In genomic region chr1:114482585-114482984, GRCh38 we compare ENCODE assay signal across 8 cellular contexts. TPM values are rescaled to one million over a fixed set of nuclear protein-coding genes. Genes with fewer than 3 reads are reported as not detected.
DNase-seq lines count a peak whose midpoint lies in the region; ATAC-seq, FAIRE-seq and TF ChIP-seq lines count a peak whose summit lies in the region.

No MANE protein-coding gene starts in this region.

- POLR2A ChIA-PET in K562 (lab: Yijun Ruan, JAX): interaction anchor here (0.7 to 1.6 kb wide), 5 partner anchors 11 to 297 kb away, joined by 3 to 5 read pairs (median 3); no protein-coding TSS in a partner anchor

- H3K4me1 ChIP-seq in DOHH2 (ENCODE audit: control insufficient read depth, low read length) (peaks cover 26% of the 10 kb centered on the region), K562 (replicated peaks in 1 of 2; ENCODE audit: control insufficient read depth in 2 of 2, insufficient read depth in 2 of 2, low read length in 2 of 2) (peaks cover 0 to 4% of the 10 kb centered on the region in 2 experiments; a peak in 1 of 5 replicates), esophagus muscularis mucosa (peaks cover 5 to 14% (median 7%) of the 10 kb centered on the region in 4 donors)

- BruUV-seq in K562 (replicated peaks; lab: Mats Ljungman, UMichigan): no TSS peak

- peaks cover 98% of the 10 kb centered on the region for H3K79me2 ChIP-seq in DOHH2 (ENCODE audit: control insufficient read depth, low read length)
- H3K79me2 ChIP-seq in K562 (ENCODE audit: control insufficient read depth, insufficient read depth, low read length): peaks cover 89% of the 10 kb centered on the region

- H3K27ac ChIP-seq in DOHH2 (ENCODE audit: low read depth, low read length) (peak overlapping the region; percentile 43), K562 (ENCODE audit: extremely low read depth, low read depth, low read length) (peak overlapping the region; percentile 18; the same call in 1 of the 3 replicates), esophagus muscularis mucosa (replicated peaks in 1 of 4) (no peak overlapping the region)

- H3K9ac ChIP-seq in K562 (ENCODE audit: insufficient read depth in 1 of 2, low read depth in 2 of 2, low read length in 2 of 2): no peak overlapping the region

- H2AFZ ChIP-seq in K562 (ENCODE audit: low read depth, low read length): no peak overlapping the region

- in situ Hi-C loops in K562 (cut with MboI): no loop called here

- H3K4me2 ChIP-seq in DOHH2 (ENCODE audit: low read length) (peak overlapping the region; percentile 41), K562 (ENCODE audit: insufficient read depth, low read length) (no peak overlapping the region)

- WGBS in K562 (ENCODE audit: insufficient coverage, low coverage, missing lambda C conversion rate): 20% methylated on average over 3 of the region's 3 CpGs
- 70% methylated on average over 3 of the region's 3 CpGs for WGBS in esophagus muscularis mucosa

- no peaks in the 10 kb centered on the region for H3K27me3 ChIP-seq in DOHH2 (ENCODE audit: control insufficient read depth, low read length)
- H3K27me3 ChIP-seq in K562 (ENCODE audit: control insufficient read depth in 2 of 2, insufficient read depth in 2 of 2, low read length in 2 of 2): no peaks in the 10 kb centered on the region
- H3K27me3 ChIP-seq in esophagus muscularis mucosa: no peaks in the 10 kb centered on the region

- peaks cover 5% of the 10 kb centered on the region; the same call in 1 of the 2 replicates for H3K9me3 ChIP-seq in DOHH2 (ENCODE audit: control insufficient read depth, insufficient read depth, low read length)
- H3K9me3 ChIP-seq in K562 (replicated peaks; ENCODE audit: control insufficient read depth, insufficient read depth, low read depth, low read length): no peaks in the 10 kb centered on the region
- H3K9me3 ChIP-seq in esophagus muscularis mucosa: no peaks in the 10 kb centered on the region

- TF ChIP-seq EP300 in K562 (IDR thresholded peaks at IDR 0.05; ENCODE audit: low read length) (no peak), esophagus muscularis mucosa (IDR thresholded peaks at IDR 0.05) (no peak)

- no peak for FAIRE-seq in K562 (lab: Jason Lieb, UNC)

- H3K4me3 ChIP-seq in DOHH2 (ENCODE audit: low read length) (peak overlapping the region; percentile 30), K562 (no peak overlapping the region), esophagus muscularis mucosa (no peak overlapping the region)

- ATAC-seq in GM19438 (IDR thresholded peaks at IDR 0.05; ENCODE audit: low read depth, unreplicated experiment): peak; percentile 96
- peak; percentile 79 for ATAC-seq in HG03460 (IDR thresholded peaks at IDR 0.05; ENCODE audit: unreplicated experiment)
- ATAC-seq in K562: peak; percentile 33

- H3F3A ChIP-seq in DOHH2 (ENCODE audit: control insufficient read depth, insufficient read depth): peaks cover 10% of the 10 kb centered on the region

- intact Hi-C loops in K562 (cut with micrococcal nuclease): no loop called here
- intact Hi-C loops in esophagus muscularis mucosa (cut with DNase I): no loop called here

- H3K9me1 ChIP-seq in K562 (ENCODE audit: control insufficient read depth, insufficient read depth, low read length): no peaks in the 10 kb centered on the region

- no peak for TF ChIP-seq POLR2A in K562 (conservative IDR thresholded peaks at IDR 0.05)
- no peak for TF ChIP-seq POLR2A in esophagus muscularis mucosa (IDR thresholded peaks at IDR 0.05; ENCODE audit: low read depth)

- no peak for TF ChIP-seq RAD21 in K562 (CRISPR knock-in tag; conservative IDR thresholded peaks at IDR 0.05 in 1 of 2, IDR thresholded peaks at IDR 0.05 in 1 of 2)

- TF ChIP-seq CTCF in DOHH2 (IDR thresholded peaks at IDR 0.05; ENCODE audit: low read depth, low read length, poor library complexity, severe bottlenecking) (no peak), K562 (IDR thresholded peaks at IDR 0.05 in 2 of 3, conservative IDR thresholded peaks at IDR 0.05 in 1 of 3; ENCODE audit: insufficient read depth in 2 of 3, low read depth in 1 of 3, low read length in 3 of 3) (no peak), esophagus muscularis mucosa (IDR thresholded peaks at IDR 0.05) (no peak)

- H3K9me2 ChIP-seq in DOHH2 (replicated peaks; ENCODE audit: control insufficient read depth, low read length): no peaks in the 10 kb centered on the region

- no peak for DNase-seq in K562 (ENCODE audit: extremely low read depth in 1 of 4, low spot score in 3 of 4)
- no peak for DNase-seq in effector CD4-positive, alpha-beta T cell
- no peak for DNase-seq in esophagus muscularis mucosa (ENCODE audit: extremely low spot score)
- no peak for DNase-seq in T1000 (lab: John Stamatoyannopoulos, UW)
- DNase-seq in superior temporal gyrus (ENCODE audit: extremely low spot score): no peak

- H4K20me1 ChIP-seq in DOHH2 (ENCODE audit: control insufficient read depth, insufficient read depth, low read depth, low read length): peaks cover 6% of the 10 kb centered on the region; the same call in 1 of the 2 replicates
- H4K20me1 ChIP-seq in K562 (replicated peaks; ENCODE audit: control insufficient read depth, insufficient read depth, low read length): no peaks in the 10 kb centered on the region; the same call in 1 of the 2 replicates

- CTCF ChIA-PET in K562 (lab: Yijun Ruan, JAX; ENCODE audit: low intra/inter-chr PET ratio): no interaction called here

- H3K36me3 ChIP-seq in DOHH2 (ENCODE audit: control insufficient read depth, low read length) (peaks cover 11% of the 10 kb centered on the region), K562 (ENCODE audit: control insufficient read depth, insufficient read depth, low read length) (peaks cover 8% of the 10 kb centered on the region; the same call in 2 of the 3 replicates), esophagus muscularis mucosa (no peaks in the 10 kb centered on the region)

TF ChIP-seq in K562, 482 proteins besides CTCF, POLR2A, EP300 and RAD21 (continues in another document):
- TF ChIP-seq KLF1 (tag; IDR thresholded peaks at IDR 0.05) (no peak), PHF21A (IDR thresholded peaks at IDR 0.05; ENCODE audit: borderline replicate concordance, low read depth) (no peak), SNIP1 (IDR thresholded peaks at IDR 0.05; ENCODE audit: low read depth) (no peak), FOXM1 (IDR thresholded peaks at IDR 0.05; ENCODE audit: low read depth) (peak; percentile 38; the same call in 1 of the 2 replicates), FOXM1 (CRISPR knock-in tag; IDR thresholded peaks at IDR 0.05; ENCODE audit: low read depth) (no peak), BCOR (IDR thresholded peaks at IDR 0.05) (no peak), CHAMP1 (IDR thresholded peaks at IDR 0.05) (peak; percentile 13), KLF6 (CRISPR knock-in tag; IDR thresholded peaks at IDR 0.05; ENCODE audit: borderline replicate concordance) (no peak), ZKSCAN1 (IDR thresholded peaks at IDR 0.05; ENCODE audit: low read depth, low read length) (no peak), CC2D1A (IDR thresholded peaks at IDR 0.05) (peak; percentile 69; the same call in 1 of the 2 replicates), SMAD2 (IDR thresholded peaks at IDR 0.05; ENCODE audit: low read depth, low read length) (no peak), TAF1 (IDR thresholded peaks at IDR 0.05; ENCODE audit: control insufficient read depth, extremely low read depth, insufficient read depth, low read length, severe bottlenecking) (no peak), XRCC5 (IDR thresholded peaks at IDR 0.05; ENCODE audit: low read depth, low read length) (no peak), TAL1 (IDR thresholded peaks at IDR 0.05) (no peak), SPI1 (IDR thresholded peaks at IDR 0.05; ENCODE audit: borderline replicate concordance, low read depth, low read length) (peak; percentile 64; the same call in 1 of the 2 replicates), RBM22 (IDR thresholded peaks at IDR 0.05; ENCODE audit: low read depth, low read length, poor library complexity, severe bottlenecking) (no peak), HSF4 (CRISPR knock-in tag; IDR thresholded peaks at IDR 0.05; ENCODE audit: borderline replicate concordance) (no peak)

RNA-seq across cellular contexts. Expression of gene TRIM33, which starts 28.4 kb away (rescaled TPM):
- 57.1 and 190 TPM in 2 replicates for total RNA-seq in K562 (2011; cell fraction: chromatin; rRNA removed; ENCODE audit: low replicate concordance)
- 19.0 and 31.5 TPM in 2 replicates for total RNA-seq in K562 (2011; cell fraction: nucleolus; rRNA removed)
- 65.5 and 113 TPM in 2 replicates for total RNA-seq in K562 (2011; cell fraction: nucleoplasm; rRNA removed)
- total RNA-seq in K562 (2014; rRNA removed) (25.7 and 38.8 TPM in 2 replicates), K562 (2014; rRNA removed; fragmentation: Illumina TruSeq; extraction: Trizol) (44.5 and 47.8 TPM in 2 replicates), K562 (2015; rRNA removed; fragmentation: Illumina TruSeq; extraction: Trizol) (55.2 and 58.4 TPM in 2 replicates), K562 (2021) (40.8 and 42.1 TPM in 2 replicates), esophagus muscularis mucosa (10 to 100 TPM; 28.0 to 36.6 (median 29.5) TPM)
- polyA plus RNA-seq in K562 (2011; rRNA removed) (41.3 and 48.5 TPM in 2 replicates), K562 (2014; fragmentation: Illumina TruSeq; extraction: Trizol) (37.0 and 40.2 TPM in 2 replicates), K562 (2014; fragmentation: Nextera tagmentation; extraction: Ambion mirVana) (10 to 100 TPM in 1 of 2 experiments, 1 to 10 TPM in 1; 9.3 to 12.6 TPM), K562 (2014; rRNA removed) (19.2 and 20.3 TPM in 2 replicates)
- polyA plus RNA-seq in K562 (2011; cell fraction: cytosol; rRNA removed): 19.0 and 20.8 TPM in 2 replicates
- polyA plus RNA-seq in K562 (2011; cell fraction: nucleus; rRNA removed): 63.7 and 71.6 TPM in 2 replicates
- polyA plus RNA-seq in K562 (2012): 21.4 and 22.2 TPM in 2 replicates
- polyA minus RNA-seq in K562 (2011; rRNA and poly(A)+ RNA removed): 83.2 and 90.5 TPM in 2 replicates
- 44.4 and 48.8 TPM in 2 replicates for polyA minus RNA-seq in K562 (2011; cell fraction: cytosol; rRNA and poly(A)+ RNA removed)
- 31.0 and 64.2 TPM in 2 replicates for polyA minus RNA-seq in K562 (2011; cell fraction: nucleus; rRNA and poly(A)+ RNA removed)

Comparison
In these comparisons a context has a peak if more than half of its experiments do, and no peak if none do; other contexts are left out.
1. H3K27ac ChIP-seq: peak in DOHH2 (single experiment) and K562 (single experiment); none in esophagus muscularis mucosa (0 of 4).
2. ATAC-seq: peak in every context shown above with its lines; median percentile 96 in GM19438; 79 in HG03460; 33 in K562.